20 cellular contexts compared by ENCODE assay signal in genomic region chr12:108811411-108812185, GRCh38. TPM values are rescaled to one million over a fixed set of nuclear protein-coding genes. Genes with fewer than 3 reads are reported as not detected.
DNase-seq lines count a peak whose midpoint lies in the region; ATAC-seq and TF ChIP-seq lines count a peak whose summit lies in the region.
"Had no signal": no experiment of that assay in that cellular context is flagged by ENCODE, and none has a peak within 500 bp of the region (broad histone marks: within the 10 kb centered on the region; RNA-seq: fewer than 3 reads in every experiment).

No MANE protein-coding gene starts in this region.

- peaks cover 93% of the 10 kb centered on the region for H3K79me2 ChIP-seq in GM23248 (ENCODE audit: insufficient read depth)

- no peak overlapping the region for H3K4me2 ChIP-seq in GM23248 (ENCODE audit: unreplicated experiment)

- no peaks in the 10 kb centered on the region for H3K9me3 ChIP-seq in GM23248 (ENCODE audit: low read depth)
- no peaks in the 10 kb centered on the region for H3K9me3 ChIP-seq in psoas muscle
- no peaks in the 10 kb centered on the region for H3K9me3 ChIP-seq in CD4-positive, alpha-beta T cell (ENCODE audit: control insufficient read depth, low read length)

- peaks cover 9% of the 10 kb centered on the region for H3K4me1 Mint-ChIP-seq in activated T-helper 17 cell treated with anti-CD3 and anti-CD28 coated beads, Interleukin-2, amount 50 U/mL, for 72 hours
- no peaks in the 10 kb centered on the region for H3K4me1 Mint-ChIP-seq in CD4-positive, alpha-beta T cell (ENCODE audit: low read depth)

- in situ Hi-C loops in GM23248 (cut with MboI) = no loop called here

- DNase-seq in GM23248 = peak; percentile 12
- DNase-seq in iris pigment epithelial cell (ENCODE audit: low read depth) = peak; percentile 36
- no peak for DNase-seq in psoas muscle
- no peak for DNase-seq in OCI-M1 (lab: John Stamatoyannopoulos, UW)
- no peak for DNase-seq in RPMI8226
- no peak for DNase-seq in CD4-positive, alpha-beta T cell
- DNase-seq in NK-92 (lab: John Stamatoyannopoulos, UW; ENCODE audit: unreplicated experiment) = no peak
- DNase-seq: activated CD4-positive, CD25-positive, alpha-beta regulatory T cell treated with anti-CD3 and anti-CD28 coated beads, Interleukin-2, amount 50 U/mL, for 72 hours; activated CD8-positive, alpha-beta memory T cell treated with anti-CD3 and anti-CD28 coated beads, Interleukin-2, amount 10 ng/mL, durations not matched to agents 7 days and 5 days; effector CD8-positive, alpha-beta T cell; head of caudate nucleus; immature natural killer cell; KBM-7; mammary epithelial cell; NCI-H1048; NCI-H2029 treated with DMSO at 0.1 percent for 48 hours; NCI-H510A had no signal

- peaks cover 33% of the 10 kb centered on the region for H3F3A ChIP-seq in GM23248 (ENCODE audit: insufficient read depth)

- H3K27me3 ChIP-seq in GM23248 (replicated peaks; ENCODE audit: insufficient read depth) (no peaks in the 10 kb centered on the region), psoas muscle (ENCODE audit: insufficient read depth in 3 of 3, low read length in 2 of 3) (no peaks in the 10 kb centered on the region)
- no peaks in the 10 kb centered on the region for H3K27me3 ChIP-seq in CD4-positive, alpha-beta T cell (ENCODE audit: control insufficient read depth, insufficient read depth, low read length)

- H3K4me3 ChIP-seq in GM23248 (no peak overlapping the region), psoas muscle (no peak overlapping the region)

- no peak overlapping the region for H2AFZ ChIP-seq in GM23248

- 91% methylated on average over 27 of the region's 27 CpGs for WGBS in GM23248 (ENCODE audit: low coverage in 1 of 2, low lambda C conversion rate in 2 of 2, missing lambda C conversion rate in 2 of 2), 2 experiments
- WGBS in psoas muscle, 3 donors = 78 to 82% (median 80%) methylated on average over 27 of the region's 27 CpGs

- no peaks in the 10 kb centered on the region for H4K20me1 ChIP-seq in GM23248 (ENCODE audit: insufficient read depth)

- CTCF ChIA-PET in CD4-positive, alpha-beta T cell (lab: Charles Lee) = no interaction called here

- H3K27ac Mint-ChIP-seq in activated T-helper 17 cell treated with anti-CD3 and anti-CD28 coated beads, Interleukin-2, amount 50 U/mL, for 72 hours = peak overlapping the region; percentile 36
- no peak overlapping the region for H3K27ac Mint-ChIP-seq in CD4-positive, alpha-beta T cell
- H3K27ac Mint-ChIP-seq: activated T-helper 2 cell treated with anti-CD3 and anti-CD28 coated beads, Interferon-gamma antibody, Interleukin-2, Interleukin-4, amounts not matched to agents 10 μg/mL and 5 μg/mL and 100 μg/mL, durations not matched to agents 14 hours and 24 hours and 36 hours had no signal

- no peaks in the 10 kb centered on the region for H3K27me3 Mint-ChIP-seq in activated T-helper 17 cell treated with anti-CD3 and anti-CD28 coated beads, Interleukin-2, amount 50 U/mL, for 72 hours
- no peaks in the 10 kb centered on the region for H3K27me3 Mint-ChIP-seq in CD4-positive, alpha-beta T cell
- H3K27me3 Mint-ChIP-seq: activated CD8-positive, alpha-beta memory T cell treated with anti-CD3 and anti-CD28 coated beads, Interleukin-2, amount 10 ng/mL, durations not matched to agents 7 days and 5 days; central memory CD8-positive, alpha-beta T cell had no signal

- 0 out of 2 replicates have a peak overlapping the region, but pooled peaks have one; percentile 4 for H3K27ac ChIP-seq in GM23248
- H3K27ac ChIP-seq in psoas muscle = peak overlapping the region; percentile 58
- H3K27ac ChIP-seq in CD4-positive, alpha-beta T cell (ENCODE audit: low read depth, low read length) = no peak overlapping the region

- H3K4me1 ChIP-seq in GM23248 (ENCODE audit: insufficient read depth) = peaks cover 14% of the 10 kb centered on the region
- H3K4me1 ChIP-seq in psoas muscle = peaks cover 24% of the 10 kb centered on the region

- no peak overlapping the region for H3K4me3 Mint-ChIP-seq in activated T-helper 17 cell treated with anti-CD3 and anti-CD28 coated beads, Interleukin-2, amount 50 U/mL, for 72 hours
- H3K4me3 Mint-ChIP-seq in CD4-positive, alpha-beta T cell = no peak overlapping the region
- H3K4me3 Mint-ChIP-seq: activated CD8-positive, alpha-beta memory T cell treated with anti-CD3 and anti-CD28 coated beads, Interleukin-2, amount 10 ng/mL, durations not matched to agents 7 days and 5 days; central memory CD8-positive, alpha-beta T cell; immature natural killer cell had no signal

- no peaks in the 10 kb centered on the region for H3K9me3 Mint-ChIP-seq in activated T-helper 17 cell treated with anti-CD3 and anti-CD28 coated beads, Interleukin-2, amount 50 U/mL, for 72 hours
- H3K9me3 Mint-ChIP-seq in CD4-positive, alpha-beta T cell = no peaks in the 10 kb centered on the region
- H3K9me3 Mint-ChIP-seq: activated T-helper 2 cell treated with anti-CD3 and anti-CD28 coated beads, Interferon-gamma antibody, Interleukin-2, Interleukin-4, amounts not matched to agents 10 μg/mL and 5 μg/mL and 100 μg/mL, durations not matched to agents 14 hours and 24 hours and 36 hours; central memory CD8-positive, alpha-beta T cell; immature natural killer cell had no signal

- peaks cover 63% of the 10 kb centered on the region for H3K36me3 ChIP-seq in GM23248 (ENCODE audit: low read depth)
- H3K36me3 ChIP-seq in psoas muscle (ENCODE audit: insufficient read depth in 1 of 2, low read depth in 1 of 2) = peaks cover 7 to 96% of the 10 kb centered on the region in 2 donors

- no peak for ATAC-seq in activated T-helper 17 cell treated with anti-CD3 and anti-CD28 coated beads, Interleukin-2, amount 50 U/mL, for 72 hours (replicated peaks)
- ATAC-seq in psoas muscle = no peak
- no peak for ATAC-seq in CD4-positive, alpha-beta T cell (ENCODE audit: poor library complexity)
- ATAC-seq: activated CD8-positive, alpha-beta memory T cell treated with anti-CD3 and anti-CD28 coated beads, Interleukin-2, amount 10 ng/mL, durations not matched to agents 7 days and 5 days had no signal

- H3K9ac ChIP-seq in GM23248 = no peak overlapping the region

- POLR2A ChIA-PET in CD4-positive, alpha-beta T cell (lab: Charles Lee) = no interaction called here

- H3K36me3 Mint-ChIP-seq in activated T-helper 17 cell treated with anti-CD3 and anti-CD28 coated beads, Interleukin-2, amount 50 U/mL, for 72 hours (ENCODE audit: low read depth) = peaks cover 90% of the 10 kb centered on the region
- peaks cover 44% of the 10 kb centered on the region for H3K36me3 Mint-ChIP-seq in CD4-positive, alpha-beta T cell (ENCODE audit: low read depth)

- no peaks in the 10 kb centered on the region for H3K9me2 ChIP-seq in GM23248 (ENCODE audit: insufficient read depth)

- TF ChIP-seq CTCF in psoas muscle (IDR thresholded peaks at IDR 0.05) = no peak
- TF ChIP-seq CTCF in CD4-positive, alpha-beta T cell (IDR thresholded peaks at IDR 0.05) = no peak

- intact Hi-C loops in psoas muscle (cut with DNase I) = no loop called here
- intact Hi-C loops in CD4-positive, alpha-beta T cell (cut with DNase I, micrococcal nuclease) = no loop called here

RNA-seq across cellular contexts. Expression of gene SSH1, which starts 45.8 kb away (rescaled TPM):
- 21.9 and 33.5 TPM in 2 replicates for total RNA-seq in GM23248 (2014; rRNA removed; shearing (Covaris generic))
- 44.0 and 49.0 TPM in 2 replicates for polyA plus RNA-seq in GM23248 (2016; fragmentation: Nextera tagmentation; extraction: Ambion mirVana)
- total RNA-seq in activated T-helper 17 cell treated with anti-CD3 and anti-CD28 coated beads, Interleukin-2, amount 50 U/mL, for 72 hours = 10 to 100 TPM; 60.8 to 95.4 TPM
- total RNA-seq in psoas muscle = 10 to 100 TPM; 24.9 to 68.6 (median 55.9) TPM
- polyA plus RNA-seq in psoas muscle = 10 to 100 TPM; 10.0 to 39.8 (median 10.9) TPM
- 10 to 100 TPM; 21.1 to 24.2 TPM for total RNA-seq in CD4-positive, alpha-beta T cell

Comparison
In these comparisons a context has a peak if more than half of its experiments do, and no peak if none do; other contexts are left out.
1. DNase-seq: peak in GM23248 (single experiment) and iris pigment epithelial cell (single experiment); none in psoas muscle (0 of 2), OCI-M1 (single experiment), RPMI8226 (single experiment), CD4-positive, alpha-beta T cell (0 of 10) and NK-92 (single experiment).